In the genomic region with DNA sequence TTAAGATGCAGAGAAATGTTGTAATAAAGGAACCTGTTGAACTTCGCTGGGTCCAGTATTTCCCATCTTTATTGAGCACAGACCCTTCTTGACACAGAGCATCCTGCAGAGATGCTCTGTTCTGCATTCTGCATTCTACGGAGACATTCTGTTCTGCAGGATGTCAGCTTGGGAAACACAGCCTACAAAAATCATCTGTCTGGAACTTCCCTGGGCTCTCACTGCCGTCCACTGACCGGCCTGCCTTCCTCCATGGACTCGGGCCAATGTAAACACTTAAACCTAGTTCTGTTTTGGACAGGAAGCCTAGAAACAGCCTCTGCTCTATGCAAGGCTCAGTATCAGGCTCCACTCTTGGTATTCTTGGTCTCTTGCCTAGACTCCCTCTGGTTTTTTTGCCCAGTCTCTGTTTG, we compare ENCODE assay signal across 9 cellular contexts.
DNase-seq lines count a peak whose midpoint lies in the region; ATAC-seq, FAIRE-seq and TF ChIP-seq lines count a peak whose summit lies in the region.
"Had no signal": no experiment of that assay in that cellular context is flagged by ENCODE, and none has a peak within 500 bp of the region (broad histone marks: within the 10 kb centered on the region; RNA-seq: fewer than 3 reads in every experiment).

No MANE protein-coding gene starts in this region.

- H3K9me3 ChIP-seq in liver (ENCODE audit: control insufficient read depth in 4 of 4, low read length in 3 of 4) (no peaks in the 10 kb centered on the region), tibial nerve (no peaks in the 10 kb centered on the region)

- H3K4me3 Mint-ChIP-seq in T-helper 2 cell treated with Interferon-gamma antibody and Interleukin-4, amounts not matched to agents 5 μg/mL and 100 μg/mL, for 36 hours = no peak overlapping the region
- H3K4me3 Mint-ChIP-seq: effector memory CD8-positive, alpha-beta T cell had no signal

- no peaks in the 10 kb centered on the region for H3K9me3 Mint-ChIP-seq in T-helper 2 cell treated with Interferon-gamma antibody and Interleukin-4, amounts not matched to agents 5 μg/mL and 100 μg/mL, for 36 hours
- H3K9me3 Mint-ChIP-seq: effector memory CD8-positive, alpha-beta T cell had no signal

- peak overlapping the region in 1 of 2 donors; percentile 3 for H3K27ac ChIP-seq in liver (ENCODE audit: low read depth in 1 of 2, low read length in 2 of 2)
- H3K27ac ChIP-seq in tibial nerve = peak overlapping the region in 3 of 4 donors; percentile 4 to 71 (median 9)

- ATAC-seq in GM19452 (IDR thresholded peaks at IDR 0.05; ENCODE audit: unreplicated experiment) = no peak
- ATAC-seq: effector memory CD8-positive, alpha-beta T cell had no signal

- TF ChIP-seq RAD21 in liver (IDR thresholded peaks at IDR 0.05) = peak; percentile 60 to 69

- peaks cover 2 to 8% (median 5%) of the 10 kb centered on the region in 4 donors for H3K4me1 ChIP-seq in liver (ENCODE audit: control insufficient read depth in 4 of 4, insufficient read depth in 4 of 4, low read length in 3 of 4)
- H3K4me1 ChIP-seq in tibial nerve = peaks cover 0 to 58% (median 18%) of the 10 kb centered on the region in 4 donors

- H3K27ac Mint-ChIP-seq in T-helper 2 cell treated with Interferon-gamma antibody and Interleukin-4, amounts not matched to agents 5 μg/mL and 100 μg/mL, for 36 hours = no peak overlapping the region

- H3K36me3 ChIP-seq in bronchial epithelial cell (ENCODE audit: control insufficient read depth, insufficient read depth, low read length) (no peaks in the 10 kb centered on the region), liver (ENCODE audit: control insufficient read depth in 4 of 4, insufficient read depth in 3 of 4, low read depth in 1 of 4, low read length in 3 of 4) (no peaks in the 10 kb centered on the region), tibial nerve (no peaks in the 10 kb centered on the region)

- TF ChIP-seq CTCF in LNCaP clone FGC (IDR thresholded peaks at IDR 0.05; ENCODE audit: control insufficient read depth, extremely low read depth, insufficient read depth) (no peak), bronchial epithelial cell (IDR thresholded peaks at IDR 0.05; ENCODE audit: insufficient read depth, low read length, severe bottlenecking) (no peak), liver (IDR thresholded peaks at IDR 0.05; ENCODE audit: low read depth, low read length, missing input control) (no peak), tibial nerve (IDR thresholded peaks at IDR 0.05) (no peak)

- peak; percentile 72 to 86 for TF ChIP-seq EP300 in tibial nerve (IDR thresholded peaks at IDR 0.05)

- FAIRE-seq in bronchial epithelial cell (lab: Jason Lieb, UNC) = no peak

- in situ Hi-C loops in KBM-7 (cut with MboI; ENCODE audit: low pct_unique_long_range_greater_than_20kb, low sequenced_read_pairs) = no loop called here

- TF ChIP-seq POLR2A in tibial nerve (IDR thresholded peaks at IDR 0.05) = no peak

- peaks cover 7% of the 10 kb centered on the region for H3K4me1 Mint-ChIP-seq in T-helper 2 cell treated with Interferon-gamma antibody and Interleukin-4, amounts not matched to agents 5 μg/mL and 100 μg/mL, for 36 hours (ENCODE audit: low read depth)

- H3K27me3 ChIP-seq in bronchial epithelial cell (ENCODE audit: control insufficient read depth, insufficient read depth, low read length) (no peaks in the 10 kb centered on the region), liver (ENCODE audit: control insufficient read depth in 4 of 4, insufficient read depth in 4 of 4, low read length in 3 of 4) (no peaks in the 10 kb centered on the region), tibial nerve (no peaks in the 10 kb centered on the region)

- H3K36me3 Mint-ChIP-seq in T-helper 2 cell treated with Interferon-gamma antibody and Interleukin-4, amounts not matched to agents 5 μg/mL and 100 μg/mL, for 36 hours (ENCODE audit: low read depth) = no peaks in the 10 kb centered on the region

- H3K27me3 Mint-ChIP-seq in T-helper 2 cell treated with Interferon-gamma antibody and Interleukin-4, amounts not matched to agents 5 μg/mL and 100 μg/mL, for 36 hours (ENCODE audit: low read depth) = no peaks in the 10 kb centered on the region
- H3K27me3 Mint-ChIP-seq: effector memory CD8-positive, alpha-beta T cell had no signal

- H3K4me3 ChIP-seq in LNCaP clone FGC (ENCODE audit: low read depth, low read length) (no peak overlapping the region), bronchial epithelial cell (ENCODE audit: low read depth, low read length) (no peak overlapping the region), liver (ENCODE audit: low read depth in 1 of 3, low read length in 3 of 3) (no peak overlapping the region), tibial nerve (no peak overlapping the region)

- H3K9ac ChIP-seq in liver (ENCODE audit: low read depth in 1 of 2, low read length in 2 of 2) = no peak overlapping the region

- DNase-seq in LNCaP clone FGC (ENCODE audit: low read depth) (peak; percentile 49), bronchial epithelial cell (ENCODE audit: low read depth) (peak; percentile 43), tibial nerve (ENCODE audit: low spot score in 2 of 2) (peak; percentile 39 to 65), KBM-7 (no peak)
- DNase-seq in T-helper 2 cell treated with Interferon-gamma antibody and Interleukin-4, amounts not matched to agents 5 μg/mL and 100 μg/mL, for 36 hours (ENCODE audit: low spot score) = no peak
- no peak for DNase-seq in activated CD4-positive, CD25-positive, alpha-beta regulatory T cell (lab: John Stamatoyannopoulos, UW)
- DNase-seq: effector memory CD8-positive, alpha-beta T cell had no signal

- 35% methylated on average over 5 of the region's 5 CpGs for WGBS in liver
- WGBS in tibial nerve, 2 donors = 31 to 35% methylated on average over 5 of the region's 5 CpGs

TF ChIP-seq in liver, 16 proteins besides CTCF, POLR2A, EP300 and RAD21:
- TF ChIP-seq HNF4G (IDR thresholded peaks at IDR 0.05) (no peak), SP1 (IDR thresholded peaks at IDR 0.05) (peak; percentile 73), FOXA1 (IDR thresholded peaks at IDR 0.05) (peak; percentile 79), FOXA2 (IDR thresholded peaks at IDR 0.05) (peak; percentile 71), GABPA (IDR thresholded peaks at IDR 0.05 in 1 of 2, conservative IDR thresholded peaks at IDR 0.05 in 1 of 2) (peak in 1 of 2 donors; percentile 23), RXRA (IDR thresholded peaks at IDR 0.05) (peak; percentile 37 to 54), ATF3 (IDR thresholded peaks at IDR 0.05) (peak; percentile 22), MAX (IDR thresholded peaks at IDR 0.05) (peak; percentile 21), TAF1 (conservative IDR thresholded peaks at IDR 0.05) (no peak), EGR1 (IDR thresholded peaks at IDR 0.05; ENCODE audit: low read depth in 2 of 2) (no peak), NR2F2 (IDR thresholded peaks at IDR 0.05) (peak; percentile 91), ZBTB33 (IDR thresholded peaks at IDR 0.05) (no peak), JUND (IDR thresholded peaks at IDR 0.05) (no peak), YY1 (IDR thresholded peaks at IDR 0.05) (no peak)

Comparison
In these comparisons a context has a peak if more than half of its experiments do, and no peak if none do; other contexts are left out.
1. DNase-seq: peak in LNCaP clone FGC (single experiment), bronchial epithelial cell (single experiment) and tibial nerve (2 of 2); none in KBM-7 (single experiment), T-helper 2 cell treated with Interferon-gamma antibody and Interleukin-4, amounts not matched to agents 5 μg/mL and 100 μg/mL, for 36 hours (single experiment) and activated CD4-positive, CD25-positive, alpha-beta regulatory T cell (0 of 4).